ENCODE assay signal across 30 cellular contexts in the genomic region with DNA sequence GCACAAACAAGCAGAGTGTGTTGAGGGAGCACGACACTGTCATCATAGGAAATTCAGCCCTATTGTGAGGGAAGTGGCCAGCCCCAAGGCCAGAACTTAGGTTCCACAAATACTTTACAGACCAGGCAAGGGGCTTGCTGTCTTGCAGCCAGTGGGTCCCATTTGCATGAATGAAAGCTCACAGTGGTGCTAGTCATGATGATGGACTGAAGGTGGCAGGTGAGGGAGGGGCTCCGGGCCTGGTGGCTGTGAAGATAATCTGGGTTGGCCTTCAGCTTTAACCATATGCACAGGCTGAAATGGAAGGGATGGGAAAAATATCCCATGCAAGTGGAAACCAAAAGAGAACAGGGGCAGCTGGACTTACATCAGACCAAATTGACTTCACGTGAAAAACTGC. TPM values are rescaled to one million over a fixed set of nuclear protein-coding genes. Genes with fewer than 3 reads are reported as not detected.
"Had no signal": no experiment of that assay in that cellular context is flagged by ENCODE, and none has a peak within 500 bp of the region (broad histone marks: within the 10 kb centered on the region; RNA-seq: fewer than 3 reads in every experiment).

No MANE protein-coding gene starts in this region.

- H3K27me3 ChIP-seq: testis, thyroid gland, tibial artery, tibial nerve, transverse colon, upper lobe of left lung, upper lobe of right lung, uterus, vagina had no signal

- H3K36me3 Mint-ChIP-seq: stimulated activated effector memory CD8-positive, alpha-beta T cell treated with anti-CD3 and anti-CD28 coated beads, Interleukin-12 subunit alpha, Interleukin-12 subunit beta, amount 100 ng/mL, for 72 hours; stimulated activated memory B cell treated with anti-CD40 and anti-IgM and Interleukin-4, amounts not matched to agents 10 μg/mL and 1 μg/mL and 100 μg/mL, for 72 hours; stimulated activated naive B cell treated with anti-CD40 and anti-IgM and Interleukin-4, amounts not matched to agents 10 μg/mL and 1 μg/mL and 100 μg/mL, for 72 hours; type B pancreatic cell had no signal

- H3K4me3 Mint-ChIP-seq: stimulated activated effector memory CD8-positive, alpha-beta T cell treated with anti-CD3 and anti-CD28 coated beads, Interleukin-12 subunit alpha, Interleukin-12 subunit beta, amount 100 ng/mL, for 72 hours; stimulated activated memory B cell treated with anti-CD40 and anti-IgM and Interleukin-4, amounts not matched to agents 10 μg/mL and 1 μg/mL and 100 μg/mL, for 72 hours; stimulated activated naive B cell treated with anti-CD40 and anti-IgM and Interleukin-4, amounts not matched to agents 10 μg/mL and 1 μg/mL and 100 μg/mL, for 72 hours; stimulated activated naive CD8-positive, alpha-beta T cell treated with anti-CD3 and anti-CD28 coated beads, Interleukin-15, amount 100 ng/mL, for 72 hours; stimulated activated naive CD8-positive, alpha-beta T cell treated with anti-CD3 and anti-CD28 coated beads, Interleukin-15, Interleukin-2, amounts not matched to agents 100 ng/mL and 50 ng/mL, for 24 hours; type B pancreatic cell had no signal

- H3K27ac Mint-ChIP-seq: stimulated activated effector memory CD8-positive, alpha-beta T cell treated with anti-CD3 and anti-CD28 coated beads, Interleukin-12 subunit alpha, Interleukin-12 subunit beta, amount 100 ng/mL, for 72 hours; stimulated activated memory B cell treated with anti-CD40 and anti-IgM and Interleukin-4, amounts not matched to agents 10 μg/mL and 1 μg/mL and 100 μg/mL, for 72 hours; stimulated activated naive B cell treated with anti-CD40 and anti-IgM and Interleukin-4, amounts not matched to agents 10 μg/mL and 1 μg/mL and 100 μg/mL, for 72 hours; stimulated activated naive CD8-positive, alpha-beta T cell treated with anti-CD3 and anti-CD28 coated beads, Interleukin-15, amount 100 ng/mL, for 72 hours; stimulated activated naive CD8-positive, alpha-beta T cell treated with anti-CD3 and anti-CD28 coated beads, Interleukin-15, Interleukin-2, amounts not matched to agents 100 ng/mL and 50 ng/mL, for 24 hours; type B pancreatic cell had no signal

- H3K36me3 ChIP-seq: stomach, suprapubic skin, thoracic aorta, thyroid gland, tibial artery, tibial nerve, transverse colon, upper lobe of left lung, upper lobe of right lung, uterus, vagina had no signal

- ATAC-seq: stimulated activated effector memory CD8-positive, alpha-beta T cell treated with anti-CD3 and anti-CD28 coated beads, Interleukin-12 subunit alpha, Interleukin-12 subunit beta, amount 100 ng/mL, for 72 hours; stimulated activated memory B cell treated with anti-CD40 and anti-IgM and Interleukin-4, amounts not matched to agents 10 μg/mL and 1 μg/mL and 100 μg/mL, for 72 hours; stimulated activated naive B cell treated with anti-CD40 and anti-IgM and Interleukin-4, amounts not matched to agents 10 μg/mL and 1 μg/mL and 100 μg/mL, for 72 hours; stimulated activated naive CD8-positive, alpha-beta T cell treated with anti-CD3 and anti-CD28 coated beads, Interleukin-15, amount 100 ng/mL, for 72 hours; stimulated activated naive CD8-positive, alpha-beta T cell treated with anti-CD3 and anti-CD28 coated beads, Interleukin-15, Interleukin-2, amounts not matched to agents 100 U/mL and 50 U/mL, for 24 hours; upper lobe of right lung had no signal

- H3K4me1 ChIP-seq: stomach, suprapubic skin, testis, thyroid gland, tibial artery, transverse colon, upper lobe of left lung, upper lobe of right lung, uterus, vagina had no signal

- H3K9me3 ChIP-seq: stomach, suprapubic skin, testis, thoracic aorta, thyroid gland, tibial artery, tibial nerve, transverse colon, upper lobe of left lung, upper lobe of right lung, uterus, vagina had no signal

- DNase-seq: stimulated activated CD4-positive, alpha-beta T cell treated with anti-CD3 and anti-CD28 coated beads, Interleukin-2, amount 100 ng/mL, for 48 hours; stimulated activated CD4-positive, alpha-beta T cell treated with anti-CD3 and anti-CD28 coated beads, Interleukin-4, amount 100 ng/mL, for 1 hour; stimulated activated CD4-positive, alpha-beta T cell treated with anti-CD3 and anti-CD28 coated beads, Interleukin-4, amount 100 ng/mL, for 24 hours; stimulated activated CD4-positive, alpha-beta T cell treated with anti-CD3 and anti-CD28 coated beads, Interleukin-4, amount 100 ng/mL, for 4 hours; stimulated activated CD8-positive, alpha-beta memory T cell treated with anti-CD3 and anti-CD28 coated beads, Interleukin-4, amount 100 ng/mL, for 48 hours; stimulated activated naive B cell treated with anti-CD40 and anti-IgM and Interleukin-4, amounts not matched to agents 10 μg/mL and 1 μg/mL and 100 μg/mL, for 72 hours; stimulated activated naive CD4-positive, alpha-beta T cell; stimulated activated naive CD4-positive, alpha-beta T cell treated with Interleukin-2 at 50 U/mL for 16 hours; stimulated activated naive CD8-positive, alpha-beta T cell treated with anti-CD3 and anti-CD28 coated beads, Interleukin-15, amount 100 ng/mL, for 72 hours; stimulated activated naive CD8-positive, alpha-beta T cell treated with anti-CD3 and anti-CD28 coated beads, Interleukin-15, Interleukin-2, amounts not matched to agents 100 U/mL and 50 U/mL, for 24 hours; stomach; substantia nigra; testis; thyroid gland; tibial artery; transverse colon; trophoblast cell; upper lobe of left lung; upper lobe of right lung; uterus had no signal

- H3K9me3 Mint-ChIP-seq: stimulated activated effector memory CD8-positive, alpha-beta T cell treated with anti-CD3 and anti-CD28 coated beads, Interleukin-12 subunit alpha, Interleukin-12 subunit beta, amount 100 ng/mL, for 72 hours; stimulated activated memory B cell treated with anti-CD40 and anti-IgM and Interleukin-4, amounts not matched to agents 10 μg/mL and 1 μg/mL and 100 μg/mL, for 72 hours; stimulated activated naive B cell treated with anti-CD40 and anti-IgM and Interleukin-4, amounts not matched to agents 10 μg/mL and 1 μg/mL and 100 μg/mL, for 72 hours; stimulated activated naive CD8-positive, alpha-beta T cell treated with anti-CD3 and anti-CD28 coated beads, Interleukin-15, amount 100 ng/mL, for 72 hours; stimulated activated naive CD8-positive, alpha-beta T cell treated with anti-CD3 and anti-CD28 coated beads, Interleukin-15, Interleukin-2, amounts not matched to agents 100 ng/mL and 50 ng/mL, for 24 hours had no signal

- H3K4me3 ChIP-seq: stomach, suprapubic skin, testis, thoracic aorta, thyroid gland, tibial artery, tibial nerve, transverse colon, upper lobe of left lung, upper lobe of right lung, uterus, vagina had no signal

- H3K27ac ChIP-seq: stomach, suprapubic skin, testis, thoracic aorta, thyroid gland, tibial artery, tibial nerve, transverse colon, upper lobe of left lung, upper lobe of right lung, uterus, vagina had no signal

- H3K4me1 Mint-ChIP-seq: stimulated activated effector memory CD8-positive, alpha-beta T cell treated with anti-CD3 and anti-CD28 coated beads, Interleukin-12 subunit alpha, Interleukin-12 subunit beta, amount 100 ng/mL, for 72 hours; stimulated activated memory B cell treated with anti-CD40 and anti-IgM and Interleukin-4, amounts not matched to agents 10 μg/mL and 1 μg/mL and 100 μg/mL, for 72 hours; stimulated activated naive B cell treated with anti-CD40 and anti-IgM and Interleukin-4, amounts not matched to agents 10 μg/mL and 1 μg/mL and 100 μg/mL, for 72 hours; stimulated activated naive CD8-positive, alpha-beta T cell treated with anti-CD3 and anti-CD28 coated beads, Interleukin-15, amount 100 ng/mL, for 72 hours had no signal

RNA-seq across cellular contexts. Expression of a gene that starts 39.4 kb away (rescaled TPM):
- total RNA-seq: stomach, subcutaneous adipose tissue, transverse colon, upper lobe of left lung, upper lobe of right lung, ureter, uterus, vagina had no signal
- polyA plus RNA-seq: stomach had no signal
